In the genomic region with DNA sequence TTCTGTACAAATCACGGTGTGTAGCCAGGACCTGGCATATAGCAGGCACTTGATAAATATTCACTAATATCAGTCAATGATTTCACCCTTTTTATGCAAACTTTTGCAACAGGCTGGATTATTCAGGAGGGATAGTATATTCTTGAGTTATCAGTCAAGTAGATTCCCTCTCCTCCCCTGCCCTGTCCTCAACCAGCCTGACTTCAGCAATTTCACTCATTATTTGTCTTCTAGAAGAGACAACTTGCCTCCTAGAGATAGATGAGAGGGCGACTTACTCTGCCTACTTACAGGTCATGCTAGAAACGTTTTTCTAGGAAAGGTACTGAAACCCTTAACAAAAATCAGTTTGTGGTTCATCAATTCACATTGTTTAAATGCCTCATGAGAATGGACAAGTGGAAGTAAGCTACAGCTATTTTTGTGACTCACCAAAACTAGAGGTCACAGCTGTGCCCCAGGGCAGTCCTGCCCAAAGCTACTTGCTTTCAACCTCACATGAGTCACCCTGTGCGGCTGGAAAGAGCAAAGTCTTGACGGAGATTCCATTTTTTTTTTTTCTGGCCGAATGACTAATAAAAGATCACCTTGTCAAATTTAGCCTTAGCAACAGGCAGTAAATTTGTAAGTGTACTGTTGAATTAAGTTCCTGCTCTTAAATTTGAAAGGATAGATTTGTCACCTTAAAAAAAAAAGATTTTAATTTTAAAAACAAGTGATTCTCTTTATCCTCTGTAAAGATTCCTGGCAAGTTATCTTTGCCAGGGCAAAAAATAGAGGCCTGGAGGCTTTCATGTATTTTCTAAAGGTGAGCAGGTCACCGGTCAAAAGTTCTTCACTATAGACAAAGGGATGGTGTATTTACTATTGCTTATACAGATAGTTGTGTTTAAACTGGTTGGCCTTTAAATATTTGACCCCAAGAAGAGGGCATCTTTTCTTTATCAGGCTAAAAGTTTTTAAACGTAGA, we compare ENCODE assay signal across 8 cellular contexts.
DNase-seq lines count a peak whose midpoint lies in the region; ATAC-seq and TF ChIP-seq lines count a peak whose summit lies in the region.

No MANE protein-coding gene starts in this region.

- peak; percentile 93 for DNase-seq in astrocyte of the hippocampus (ENCODE audit: low read depth, low spot score)
- peak; percentile 99 for DNase-seq in renal cortical epithelial cell (ENCODE audit: low read depth)
- no peak for DNase-seq in Ammon's horn (ENCODE audit: low spot score)
- DNase-seq in CD8-positive, alpha-beta T cell, result no peak
- no peak for DNase-seq in T-cell
- DNase-seq in uterus, result no peak

- POLR2A ChIA-PET in CD8-positive, alpha-beta T cell (lab: Charles Lee), result no interaction called here
- POLR2A ChIA-PET in T-cell (lab: Charles Lee), result interaction anchor here in 1 of 2 donors (0.5 kb wide), 1 partner anchor 125 kb away, joined by 4 read pairs; no protein-coding TSS in a partner anchor

- TF ChIP-seq POLR2A in uterus (IDR thresholded peaks at IDR 0.05), result no peak

- H3K4me3 Mint-ChIP-seq in CD8-positive, alpha-beta T cell, result no peak overlapping the region
- no peak overlapping the region for H3K4me3 Mint-ChIP-seq in T-cell

- no peaks in the 10 kb centered on the region for H3K27me3 ChIP-seq in CD8-positive, alpha-beta T cell (ENCODE audit: insufficient read depth, low read length)
- no peaks in the 10 kb centered on the region for H3K27me3 ChIP-seq in uterus

- peak; percentile 85 for ATAC-seq in GM19025 (IDR thresholded peaks at IDR 0.05; ENCODE audit: low read depth, unreplicated experiment)
- ATAC-seq in HG03469 (IDR thresholded peaks at IDR 0.05; ENCODE audit: unreplicated experiment), result peak; percentile 75
- no peak for ATAC-seq in CD8-positive, alpha-beta T cell
- no peak for ATAC-seq in T-cell (replicated peaks in 1 of 4)

- no peaks in the 10 kb centered on the region for H3K4me1 Mint-ChIP-seq in CD8-positive, alpha-beta T cell (ENCODE audit: low read depth)
- H3K4me1 Mint-ChIP-seq in T-cell, result no peaks in the 10 kb centered on the region

- H3K4me3 ChIP-seq in CD8-positive, alpha-beta T cell (ENCODE audit: low read depth, low read length), result no peak overlapping the region
- H3K4me3 ChIP-seq in uterus, result no peak overlapping the region

- no peak overlapping the region for H3K27ac ChIP-seq in CD8-positive, alpha-beta T cell (ENCODE audit: low read depth, low read length)
- no peak overlapping the region for H3K27ac ChIP-seq in uterus

- no peaks in the 10 kb centered on the region for H3K36me3 Mint-ChIP-seq in CD8-positive, alpha-beta T cell
- no peaks in the 10 kb centered on the region for H3K36me3 Mint-ChIP-seq in T-cell

- no peak overlapping the region for H3K27ac Mint-ChIP-seq in CD8-positive, alpha-beta T cell
- no peak overlapping the region for H3K27ac Mint-ChIP-seq in T-cell

- no peaks in the 10 kb centered on the region for H3K4me1 ChIP-seq in CD8-positive, alpha-beta T cell (ENCODE audit: insufficient read depth, low read length)
- H3K4me1 ChIP-seq in uterus, result no peaks in the 10 kb centered on the region

- H3K9me3 Mint-ChIP-seq in CD8-positive, alpha-beta T cell, result no peaks in the 10 kb centered on the region
- no peaks in the 10 kb centered on the region for H3K9me3 Mint-ChIP-seq in T-cell

- TF ChIP-seq CTCF in CD8-positive, alpha-beta T cell (IDR thresholded peaks at IDR 0.05), result no peak
- no peak for TF ChIP-seq CTCF in uterus (IDR thresholded peaks at IDR 0.05)

- H3K9me3 ChIP-seq in CD8-positive, alpha-beta T cell (ENCODE audit: low read length), result no peaks in the 10 kb centered on the region
- no peaks in the 10 kb centered on the region for H3K9me3 ChIP-seq in uterus

- intact Hi-C loops in CD8-positive, alpha-beta T cell (cut with DNase I, micrococcal nuclease), result no loop called here
- intact Hi-C loops in uterus (cut with DNase I; ENCODE audit: low total_unique reads), result no loop called here

- H3K36me3 ChIP-seq in CD8-positive, alpha-beta T cell (ENCODE audit: insufficient read depth, low read length), result no peaks in the 10 kb centered on the region
- H3K36me3 ChIP-seq in uterus, result no peaks in the 10 kb centered on the region

- CTCF ChIA-PET in CD8-positive, alpha-beta T cell (lab: Charles Lee), result no interaction called here
- CTCF ChIA-PET in T-cell (lab: Charles Lee), result no interaction called here

- peaks cover 3% of the 10 kb centered on the region for H3K27me3 Mint-ChIP-seq in CD8-positive, alpha-beta T cell (ENCODE audit: low read depth)
- H3K27me3 Mint-ChIP-seq in T-cell, result peaks cover 6 to 13% of the 10 kb centered on the region in 2 donors

Comparison
In these comparisons a context has a peak if more than half of its experiments do, and no peak if none do; other contexts are left out.
1. ATAC-seq: peak in GM19025 (single experiment) and HG03469 (single experiment); none in CD8-positive, alpha-beta T cell (single experiment) and T-cell (0 of 4).
2. DNase-seq: peak in astrocyte of the hippocampus (single experiment) and renal cortical epithelial cell (single experiment); none in Ammon's horn (single experiment), CD8-positive, alpha-beta T cell (0 of 7), T-cell (0 of 34) and uterus (0 of 2).